ENCODE assay signal across 8 cellular contexts in genomic region chr11:61361686-61362541, GRCh38. TPM values are rescaled to one million over a fixed set of nuclear protein-coding genes. Genes with fewer than 3 reads are reported as not detected.
DNase-seq lines count a peak whose midpoint lies in the region; ATAC-seq and TF ChIP-seq lines count a peak whose summit lies in the region.

Gene CYB561A3, minus strand, starts transcription at chr11:61361882. Its CDS starts 5,169 bp downstream, at chr11:61356713.
Gene TMEM138, plus strand, starts transcription at chr11:61362374. Its CDS starts 2,017 bp downstream, at chr11:61364391.

- H3K9me2 ChIP-seq in GM23338 (ENCODE audit: insufficient read depth) = no peaks in the 10 kb centered on the region

- peak within 1 kb of the TSS; percentile 86 for H3K4me3 ChIP-seq in GM23338
- H3K4me3 ChIP-seq in LNCaP clone FGC (ENCODE audit: low read depth, low read length) = peak within 1 kb of the TSS; percentile 98
- H3K4me3 ChIP-seq in fibroblast of the aortic adventitia (ENCODE audit: low read depth, low read length) = peak within 1 kb of the TSS; percentile 92

- peaks cover 8% of the 10 kb centered on the region; the same call in 1 of the 2 replicates for H4K20me1 ChIP-seq in GM23338 (replicated peaks; ENCODE audit: insufficient read depth)

- H3K36me3 ChIP-seq in GM23338 (ENCODE audit: insufficient read depth) = peaks cover 22% of the 10 kb centered on the region

- ATAC-seq in GM23338 = peak; percentile 95
- peak; percentile 96 for ATAC-seq in stimulated activated naive CD8-positive, alpha-beta T cell treated with anti-CD3 and anti-CD28 coated beads, Interleukin-15, amount 100 ng/mL, for 72 hours

- no peaks in the 10 kb centered on the region for H3K27me3 ChIP-seq in GM23338 (ENCODE audit: insufficient read depth)

- peaks cover 10% of the 10 kb centered on the region; the same call in 1 of the 2 replicates for H3F3A ChIP-seq in GM23338 (replicated peaks; ENCODE audit: low read depth)

- H3K36me3 Mint-ChIP-seq in GM23338 (ENCODE audit: low read depth) (peaks cover 38% of the 10 kb centered on the region), nephron progenitor cell (ENCODE audit: low read depth) (peaks cover 24% of the 10 kb centered on the region)

- peak within 1 kb of the TSS; percentile 97 for H3K4me2 ChIP-seq in GM23338

- peak; percentile 99 for TF ChIP-seq POLR2A in Raji (IDR thresholded peaks at IDR 0.05; ENCODE audit: insufficient read depth, low read depth, low read length)

- peaks cover 8% of the 10 kb centered on the region for H3K27me3 Mint-ChIP-seq in GM23338 (ENCODE audit: insufficient read depth, low read depth, poor library complexity)
- peaks cover 3% of the 10 kb centered on the region for H3K27me3 Mint-ChIP-seq in nephron progenitor cell (ENCODE audit: low read depth, poor library complexity)
- no peaks in the 10 kb centered on the region for H3K27me3 Mint-ChIP-seq in stimulated activated naive CD8-positive, alpha-beta T cell treated with anti-CD3 and anti-CD28 coated beads, Interleukin-15, amount 100 ng/mL, for 72 hours

- peaks cover 11% of the 10 kb centered on the region for H3K4me1 ChIP-seq in GM23338 (ENCODE audit: insufficient read depth)

- H3K27ac Mint-ChIP-seq in GM23338 (peak within 1 kb of the TSS; percentile 98), nephron progenitor cell (peak within 1 kb of the TSS; percentile 93)
- peak within 1 kb of the TSS; percentile 98 to 99 for H3K27ac Mint-ChIP-seq in stimulated activated naive CD8-positive, alpha-beta T cell treated with anti-CD3 and anti-CD28 coated beads, Interleukin-15, amount 100 ng/mL, for 72 hours

- H3K4me1 Mint-ChIP-seq in GM23338 (peaks cover 17% of the 10 kb centered on the region), nephron progenitor cell (peaks cover 41% of the 10 kb centered on the region)
- peaks cover 51% of the 10 kb centered on the region for H3K4me1 Mint-ChIP-seq in stimulated activated naive CD8-positive, alpha-beta T cell treated with anti-CD3 and anti-CD28 coated beads, Interleukin-15, amount 100 ng/mL, for 72 hours

- H3K27ac ChIP-seq in GM23338 (ENCODE audit: low read depth) = peak within 1 kb of the TSS; percentile 100

- DNase-seq in Daoy (ENCODE audit: low read depth) = peak; percentile 95
- peak; percentile 97 for DNase-seq in GM23338 (ENCODE audit: low spot score)
- DNase-seq in LNCaP clone FGC (ENCODE audit: low read depth) = peak; percentile 76
- peak; percentile 81 for DNase-seq in activated effector memory CD4-positive, alpha-beta T cell treated with Interleukin-2 at 50 U/mL for 16 hours
- peak; percentile 93 for DNase-seq in fibroblast of the aortic adventitia (ENCODE audit: low read depth)
- peak; percentile 85 for DNase-seq in nephron progenitor cell
- peak; percentile 93 to 96 for DNase-seq in stimulated activated naive CD8-positive, alpha-beta T cell treated with anti-CD3 and anti-CD28 coated beads, Interleukin-15, amount 100 ng/mL, for 72 hours

- H3K9me3 Mint-ChIP-seq in GM23338 = no peaks in the 10 kb centered on the region
- no peaks in the 10 kb centered on the region for H3K9me3 Mint-ChIP-seq in nephron progenitor cell
- no peaks in the 10 kb centered on the region for H3K9me3 Mint-ChIP-seq in stimulated activated naive CD8-positive, alpha-beta T cell treated with anti-CD3 and anti-CD28 coated beads, Interleukin-15, amount 100 ng/mL, for 72 hours

- H3K4me3 Mint-ChIP-seq in GM23338 (peak within 1 kb of the TSS; percentile 99), nephron progenitor cell (peak within 1 kb of the TSS; percentile 97)
- H3K4me3 Mint-ChIP-seq in stimulated activated naive CD8-positive, alpha-beta T cell treated with anti-CD3 and anti-CD28 coated beads, Interleukin-15, amount 100 ng/mL, for 72 hours = peak within 1 kb of the TSS; percentile 95 to 98

- peak within 1 kb of the TSS; percentile 97 for H2AFZ ChIP-seq in GM23338

- peaks cover 36% of the 10 kb centered on the region for H3K79me2 ChIP-seq in GM23338 (replicated peaks; ENCODE audit: insufficient read depth)

- TF ChIP-seq CTCF in GM23338 (conservative IDR thresholded peaks at IDR 0.05; ENCODE audit: low read depth in 2 of 2) (no peak), LNCaP clone FGC (IDR thresholded peaks at IDR 0.05; ENCODE audit: control insufficient read depth, extremely low read depth, insufficient read depth) (no peak), fibroblast of the aortic adventitia (IDR thresholded peaks at IDR 0.05; ENCODE audit: insufficient read depth, low read length) (no peak), nephron progenitor cell (IDR thresholded peaks at IDR 0.05) (no peak)

TF ChIP-seq in GM23338, 12 proteins besides CTCF, POLR2A, EP300 and RAD21:
- TF ChIP-seq ZNF331 (CRISPR knock-in tag; IDR thresholded peaks at IDR 0.05; ENCODE audit: low read depth) (no peak), ZNF114 (CRISPR knock-in tag; IDR thresholded peaks at IDR 0.05) (no peak), CREB1 (CRISPR knock-in tag; IDR thresholded peaks at IDR 0.05; ENCODE audit: low read depth) (peak; percentile 8; the same call in 1 of the 2 replicates), POLR2AphosphoS5 (IDR thresholded peaks at IDR 0.05; ENCODE audit: low read depth) (peak; percentile 92), EZH2 (IDR thresholded peaks at IDR 0.05; ENCODE audit: low read depth, unreplicated experiment) (no peak), NANOG (IDR thresholded peaks at IDR 0.05; ENCODE audit: borderline replicate concordance) (no peak)
- TF ChIP-seq, protein P1, sequence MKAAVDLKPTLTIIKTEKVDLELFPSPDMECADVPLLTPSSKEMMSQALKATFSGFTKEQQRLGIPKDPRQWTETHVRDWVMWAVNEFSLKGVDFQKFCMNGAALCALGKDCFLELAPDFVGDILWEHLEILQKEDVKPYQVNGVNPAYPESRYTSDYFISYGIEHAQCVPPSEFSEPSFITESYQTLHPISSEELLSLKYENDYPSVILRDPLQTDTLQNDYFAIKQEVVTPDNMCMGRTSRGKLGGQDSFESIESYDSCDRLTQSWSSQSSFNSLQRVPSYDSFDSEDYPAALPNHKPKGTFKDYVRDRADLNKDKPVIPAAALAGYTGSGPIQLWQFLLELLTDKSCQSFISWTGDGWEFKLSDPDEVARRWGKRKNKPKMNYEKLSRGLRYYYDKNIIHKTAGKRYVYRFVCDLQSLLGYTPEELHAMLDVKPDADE (IDR thresholded peaks at IDR 0.05) = peak; percentile 20; the same call in 1 of the 2 replicates
- TF ChIP-seq, protein P2, sequence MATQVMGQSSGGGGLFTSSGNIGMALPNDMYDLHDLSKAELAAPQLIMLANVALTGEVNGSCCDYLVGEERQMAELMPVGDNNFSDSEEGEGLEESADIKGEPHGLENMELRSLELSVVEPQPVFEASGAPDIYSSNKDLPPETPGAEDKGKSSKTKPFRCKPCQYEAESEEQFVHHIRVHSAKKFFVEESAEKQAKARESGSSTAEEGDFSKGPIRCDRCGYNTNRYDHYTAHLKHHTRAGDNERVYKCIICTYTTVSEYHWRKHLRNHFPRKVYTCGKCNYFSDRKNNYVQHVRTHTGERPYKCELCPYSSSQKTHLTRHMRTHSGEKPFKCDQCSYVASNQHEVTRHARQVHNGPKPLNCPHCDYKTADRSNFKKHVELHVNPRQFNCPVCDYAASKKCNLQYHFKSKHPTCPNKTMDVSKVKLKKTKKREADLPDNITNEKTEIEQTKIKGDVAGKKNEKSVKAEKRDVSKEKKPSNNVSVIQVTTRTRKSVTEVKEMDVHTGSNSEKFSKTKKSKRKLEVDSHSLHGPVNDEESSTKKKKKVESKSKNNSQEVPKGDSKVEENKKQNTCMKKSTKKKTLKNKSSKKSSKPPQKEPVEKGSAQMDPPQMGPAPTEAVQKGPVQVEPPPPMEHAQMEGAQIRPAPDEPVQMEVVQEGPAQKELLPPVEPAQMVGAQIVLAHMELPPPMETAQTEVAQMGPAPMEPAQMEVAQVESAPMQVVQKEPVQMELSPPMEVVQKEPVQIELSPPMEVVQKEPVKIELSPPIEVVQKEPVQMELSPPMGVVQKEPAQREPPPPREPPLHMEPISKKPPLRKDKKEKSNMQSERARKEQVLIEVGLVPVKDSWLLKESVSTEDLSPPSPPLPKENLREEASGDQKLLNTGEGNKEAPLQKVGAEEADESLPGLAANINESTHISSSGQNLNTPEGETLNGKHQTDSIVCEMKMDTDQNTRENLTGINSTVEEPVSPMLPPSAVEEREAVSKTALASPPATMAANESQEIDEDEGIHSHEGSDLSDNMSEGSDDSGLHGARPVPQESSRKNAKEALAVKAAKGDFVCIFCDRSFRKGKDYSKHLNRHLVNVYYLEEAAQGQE (IDR thresholded peaks at IDR 0.05; ENCODE audit: unreplicated experiment) = peak; percentile 4
TF ChIP-seq in GM23338: peak in this region for 4.

RNA-seq across cellular contexts. Expression of gene CYB561A3, which starts in this region (rescaled TPM):
- total RNA-seq in Daoy (2014; rRNA removed; shearing (Covaris generic)) = 12.4 and 14.6 TPM in 2 replicates
- 20.9 and 30.8 TPM in 2 replicates for total RNA-seq in GM23338 (2014; rRNA removed; shearing (Covaris generic))
- polyA plus RNA-seq in GM23338 (2016; fragmentation: Nextera tagmentation; extraction: Ambion mirVana) = 7.8 and 9.8 TPM in 2 replicates
- total RNA-seq in fibroblast of the aortic adventitia (ENCODE audit: low replicate concordance) = 60.6 and 62.5 TPM in 2 replicates

RNA-seq across cellular contexts. Expression of gene TMEM138, which starts in this region (rescaled TPM):
- 40.2 and 49.4 TPM in 2 replicates for total RNA-seq in Daoy (2014; rRNA removed; shearing (Covaris generic))
- total RNA-seq in GM23338 (2014; rRNA removed; shearing (Covaris generic)) = 26.9 and 30.2 TPM in 2 replicates
- polyA plus RNA-seq in GM23338 (2016; fragmentation: Nextera tagmentation; extraction: Ambion mirVana) = 32.1 and 37.0 TPM in 2 replicates
- total RNA-seq in fibroblast of the aortic adventitia (ENCODE audit: low replicate concordance) = 13.7 and 38.5 TPM in 2 replicates

Comparison
In these comparisons a context has a peak if more than half of its experiments do, and no peak if none do; other contexts are left out.
1. Peak in every context shown above with its lines: DNase-seq, ATAC-seq, H3K4me3 ChIP-seq and H3K27ac ChIP-seq.